14 cellular contexts compared by ENCODE assay signal in genomic region chrX:110276778-110277177, GRCh38. TPM values are rescaled to one million over a fixed set of nuclear protein-coding genes. Genes with fewer than 3 reads are reported as not detected.
DNase-seq lines count a peak whose midpoint lies in the region; ATAC-seq, FAIRE-seq and TF ChIP-seq lines count a peak whose summit lies in the region.
"Had no signal": no experiment of that assay in that cellular context is flagged by ENCODE, and none has a peak within 500 bp of the region (broad histone marks: within the 10 kb centered on the region; RNA-seq: fewer than 3 reads in every experiment).

No MANE protein-coding gene starts in this region.

- peaks cover 23% of the 10 kb centered on the region for H3F3A ChIP-seq in MM.1S (ENCODE audit: insufficient read depth, low read length)

- peak overlapping the region; percentile 25; the same call in 1 of the 2 replicates for H3K27ac ChIP-seq in MM.1S (ENCODE audit: low read length)
- H3K27ac ChIP-seq: hepatocyte, tibial nerve had no signal

- H3K4me3 Mint-ChIP-seq in endothelial cell (ENCODE audit: unreplicated experiment): no peak overlapping the region
- H3K4me3 Mint-ChIP-seq: dendritic cell treated with granulocyte-macrophage colony-stimulating factor and Interleukin-4, amounts not matched to agents 40 ng/mL and 50 ng/mL, for 4 days had no signal

- no peak overlapping the region for H2AFZ ChIP-seq in MM.1S (ENCODE audit: low read length)
- H2AFZ ChIP-seq: hepatocyte had no signal

- no peaks in the 10 kb centered on the region for H3K9me3 Mint-ChIP-seq in endothelial cell (ENCODE audit: unreplicated experiment)
- H3K9me3 Mint-ChIP-seq: dendritic cell treated with granulocyte-macrophage colony-stimulating factor and Interleukin-4, amounts not matched to agents 40 ng/mL and 50 ng/mL, for 4 days had no signal

- H3K36me3 ChIP-seq in MM.1S (replicated peaks; ENCODE audit: insufficient read depth, low read length): no peaks in the 10 kb centered on the region
- H3K36me3 ChIP-seq: BE2C, tibial nerve had no signal

- ATAC-seq in GM19463 (IDR thresholded peaks at IDR 0.05; ENCODE audit: unreplicated experiment) (peak; percentile 88), HG02943 (IDR thresholded peaks at IDR 0.05; ENCODE audit: low read depth, unreplicated experiment) (peak; percentile 85), omental fat pad (ENCODE audit: low FRiP score) (no peak)

- DNase-seq in GM12891 (ENCODE audit: insufficient read length, low spot score) (no peak), MM.1S (peak; percentile 76), omental fat pad (ENCODE audit: low spot score) (no peak), endothelial cell (ENCODE audit: low spot score) (no peak), activated gamma-delta T cell (lab: John Stamatoyannopoulos, UW) (no peak), HCEC 1CT (no peak)
- DNase-seq: BE2C; stimulated activated CD4-positive, alpha-beta T cell treated with anti-CD3 and anti-CD28 coated beads, Interleukin-4, amount 100 ng/mL, for 1 hour had no signal

- H3K4me2 ChIP-seq in MM.1S (ENCODE audit: low read depth, low read length): peak overlapping the region; percentile 13; the same call in 1 of the 2 replicates
- H3K4me2 ChIP-seq: hepatocyte had no signal

- H3K4me3 ChIP-seq in MM.1S (ENCODE audit: low read length): no peak overlapping the region
- H3K4me3 ChIP-seq: hepatocyte, tibial nerve had no signal

- TF ChIP-seq POLR2A in GM12891 (IDR thresholded peaks at IDR 0.05; ENCODE audit: low read depth, low read length): no peak

- no peaks in the 10 kb centered on the region for H4K20me1 ChIP-seq in MM.1S (ENCODE audit: insufficient read depth, low read length)

- no peak overlapping the region for H3K9ac ChIP-seq in MM.1S (ENCODE audit: low read length)

- no peaks in the 10 kb centered on the region for H3K27me3 Mint-ChIP-seq in endothelial cell (ENCODE audit: unreplicated experiment)
- H3K27me3 Mint-ChIP-seq: dendritic cell treated with granulocyte-macrophage colony-stimulating factor and Interleukin-4, amounts not matched to agents 40 ng/mL and 50 ng/mL, for 4 days had no signal

- no peak overlapping the region for H3K27ac Mint-ChIP-seq in endothelial cell (ENCODE audit: unreplicated experiment)
- H3K27ac Mint-ChIP-seq: activated T-helper 2 cell treated with anti-CD3 and anti-CD28 coated beads, Interferon-gamma antibody, Interleukin-2, Interleukin-4, amounts not matched to agents 10 μg/mL and 5 μg/mL and 100 μg/mL, durations not matched to agents 14 hours and 24 hours and 36 hours; dendritic cell treated with granulocyte-macrophage colony-stimulating factor and Interleukin-4, amounts not matched to agents 40 ng/mL and 50 ng/mL, for 4 days had no signal

- peaks cover 50% of the 10 kb centered on the region for H3K4me1 ChIP-seq in MM.1S (ENCODE audit: low read length)
- H3K4me1 ChIP-seq: BE2C, tibial nerve had no signal

- H3K9me3 ChIP-seq in MM.1S (replicated peaks; ENCODE audit: insufficient read depth, low read length): no peaks in the 10 kb centered on the region
- H3K9me3 ChIP-seq: BE2C, tibial nerve had no signal

- peaks cover 73% of the 10 kb centered on the region for H3K79me2 ChIP-seq in MM.1S (ENCODE audit: low read length)

- H3K36me3 Mint-ChIP-seq in endothelial cell (ENCODE audit: low read depth, unreplicated experiment): peaks cover 3% of the 10 kb centered on the region

- no peaks in the 10 kb centered on the region for H3K9me2 ChIP-seq in MM.1S (replicated peaks; ENCODE audit: insufficient read depth, low read length)

- TF ChIP-seq CTCF in MM.1S (IDR thresholded peaks at IDR 0.05; ENCODE audit: low read length) (no peak), omental fat pad (IDR thresholded peaks at IDR 0.05) (no peak), endothelial cell (IDR thresholded peaks at IDR 0.05; ENCODE audit: unreplicated experiment) (no peak)

- no peaks in the 10 kb centered on the region for H3K27me3 ChIP-seq in MM.1S (replicated peaks; ENCODE audit: insufficient read depth, low read length)
- H3K27me3 ChIP-seq: BE2C, hepatocyte had no signal

- H3K4me1 Mint-ChIP-seq in endothelial cell (ENCODE audit: unreplicated experiment): peaks cover 15% of the 10 kb centered on the region

- FAIRE-seq in GM12891 (lab: Jason Lieb, UNC): peak; percentile 95

TF ChIP-seq in GM12891, 5 proteins besides CTCF, POLR2A, EP300 and RAD21:
- TF ChIP-seq PAX5 (IDR thresholded peaks at IDR 0.05; ENCODE audit: insufficient read depth, low read length, severe bottlenecking): peak; percentile 70
- TF ChIP-seq POLR2AphosphoS5 (IDR thresholded peaks at IDR 0.05; ENCODE audit: low read depth, low read length): no peak
- no peak for TF ChIP-seq SPI1 (IDR thresholded peaks at IDR 0.05; ENCODE audit: low read depth, low read length)
- TF ChIP-seq POU2F2 (IDR thresholded peaks at IDR 0.05; ENCODE audit: low read depth, low read length): no peak
TF ChIP-seq in GM12891: peak in this region for 1.

RNA-seq across cellular contexts. Expression of gene AMMECR1, which starts 41.1 kb away (rescaled TPM):
- 5.5 TPM for polyA plus RNA-seq in GM12891 (2012; ENCODE audit: low read depth, missing spikeins)
- total RNA-seq in omental fat pad (10 to 100 TPM in 2 of 4 donors, 1 to 10 TPM in 2; 6.7 to 13.8 (median 8.9) TPM), endothelial cell (ENCODE audit: unreplicated experiment) (16.1 TPM)
